In the genomic region with DNA sequence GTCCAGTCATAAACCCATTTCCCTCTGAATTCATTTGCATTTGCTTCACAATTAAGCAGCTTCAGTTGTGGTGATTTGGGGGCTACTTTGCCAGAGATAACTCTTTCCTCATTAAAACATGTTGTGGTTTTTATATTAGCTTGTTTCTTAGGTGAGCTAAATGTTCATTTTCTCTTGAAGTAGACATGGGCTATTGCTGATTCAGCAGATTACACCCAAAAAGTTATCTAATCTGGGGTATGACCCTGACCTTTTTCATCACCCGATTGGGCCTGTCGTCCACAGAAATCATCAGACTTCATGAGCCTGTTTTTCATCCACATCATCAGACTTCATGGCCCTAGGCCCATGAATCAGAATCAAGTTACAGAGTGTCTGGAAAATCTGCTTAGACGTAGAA, we compare ENCODE assay signal across 8 cellular contexts.
"Had no signal": no experiment of that assay in that cellular context is flagged by ENCODE, and none has a peak within 500 bp of the region (broad histone marks: within the 10 kb centered on the region; RNA-seq: fewer than 3 reads in every experiment).

No MANE protein-coding gene starts in this region.

- H3K4me3 ChIP-seq: GM23338, HAP-1 had no signal

- H2AFZ ChIP-seq: GM23338 had no signal

- H3K4me1 ChIP-seq: HAP-1 had no signal

- H3K4me2 ChIP-seq: GM23338 had no signal

- H3K4me3 Mint-ChIP-seq: GM23338, HFFc6 had no signal

- ATAC-seq: GM23338, HCT116 had no signal

- H3K9me3 ChIP-seq: HAP-1 had no signal

- H3K27ac ChIP-seq: HL-60 had no signal

- H3K27ac Mint-ChIP-seq: GM23338, HFFc6 had no signal

- DNase-seq: H7, HFFc6, Kasumi-1, KBM-7 had no signal

- H3K36me3 ChIP-seq: HAP-1 had no signal
